In the genomic region with DNA sequence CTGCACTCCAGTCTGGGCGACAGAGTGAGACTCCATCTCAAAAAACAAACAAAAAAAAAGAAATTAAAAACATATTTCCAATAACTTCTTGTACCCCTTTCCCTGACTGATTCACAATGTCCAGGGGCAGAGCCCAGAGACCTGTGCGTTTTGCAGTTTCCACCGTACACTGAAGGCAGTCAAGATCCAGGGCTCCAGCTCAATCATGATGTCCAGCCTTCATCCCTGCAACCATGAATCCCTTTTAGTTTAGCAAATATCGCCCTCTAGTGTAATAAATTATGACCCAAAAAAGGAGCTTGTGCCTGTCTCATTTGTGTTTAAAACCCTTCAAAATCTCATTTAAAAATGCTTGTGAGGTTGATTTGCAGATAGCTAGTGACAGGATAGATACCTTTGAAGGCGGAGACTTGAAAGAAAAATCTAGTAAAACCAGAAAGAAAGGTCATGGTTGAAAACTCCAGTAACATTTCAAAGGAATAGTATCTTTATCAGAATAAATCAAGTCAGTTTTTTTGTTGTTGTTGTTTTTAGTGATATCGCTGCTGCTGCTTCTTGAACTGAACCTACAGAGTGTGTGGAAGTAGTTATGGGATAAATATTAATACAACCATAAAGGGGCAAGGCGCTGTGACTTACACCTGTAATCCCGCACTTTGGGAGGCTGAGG, we compare ENCODE assay signal across 8 cellular contexts. TPM values are rescaled to one million over a fixed set of nuclear protein-coding genes. Genes with fewer than 3 reads are reported as not detected.
DNase-seq lines count a peak whose midpoint lies in the region; ATAC-seq and TF ChIP-seq lines count a peak whose summit lies in the region.

No MANE protein-coding gene starts in this region.

- in situ Hi-C loops in astrocyte of the spinal cord (cut with HindIII; ENCODE audit: low sequenced_read_pairs): no loop called here

- H3K9me3 Mint-ChIP-seq in HFFc6: no peaks in the 10 kb centered on the region

- no peak overlapping the region for H3K27ac Mint-ChIP-seq in HFFc6

- TF ChIP-seq CTCF in HFFc6 (IDR thresholded peaks at IDR 0.05): peak; percentile 88
- peak; percentile 51 for TF ChIP-seq CTCF in astrocyte of the spinal cord (IDR thresholded peaks at IDR 0.05; ENCODE audit: low read depth, low read length)

- H3K4me3 ChIP-seq in astrocyte of the spinal cord (ENCODE audit: low read depth, low read length): no peak overlapping the region

- no peaks in the 10 kb centered on the region for H3K36me3 Mint-ChIP-seq in HFFc6 (ENCODE audit: low read depth)

- no peak overlapping the region for H3K4me3 Mint-ChIP-seq in HFFc6

- H3K4me1 Mint-ChIP-seq in HFFc6 (ENCODE audit: low read depth): peaks cover 21% of the 10 kb centered on the region

- ATAC-seq in HG02588 (IDR thresholded peaks at IDR 0.05; ENCODE audit: unreplicated experiment) (no peak), HG02623 (IDR thresholded peaks at IDR 0.05; ENCODE audit: unreplicated experiment) (no peak), GM21825 (IDR thresholded peaks at IDR 0.05; ENCODE audit: unreplicated experiment) (no peak)

- DNase-seq in DMS153 treated with DMSO at 0.1 percent for 48 hours (lab: John Stamatoyannopoulos, UW; ENCODE audit: unreplicated experiment) (peak; percentile 75), HFFc6 (peak; percentile 64), NCI-H748 (lab: John Stamatoyannopoulos, UW; ENCODE audit: unreplicated experiment) (peak; percentile 76), astrocyte of the spinal cord (ENCODE audit: low read depth, low spot score) (peak; percentile 70), left kidney (ENCODE audit: low read depth, low spot score) (peak; percentile 91)

- H3K27me3 Mint-ChIP-seq in HFFc6 (ENCODE audit: insufficient read depth): peaks cover 7% of the 10 kb centered on the region; the same call in 1 of the 2 replicates

RNA-seq across cellular contexts. Expression of gene ERN1, which starts 3.7 kb away (rescaled TPM):
- total RNA-seq in HFFc6 (2021; fragmentation: NEBNext Ultra II Directional; extraction: Animal tissue kit (Norgen Biotek cat#: 25700)): 10 to 100 TPM in 2 of 6 experiments, 1 to 10 TPM in 4; 6.8 to 12.8 (median 7.9) TPM
